Comparison of ENCODE assay signal across 10 cellular contexts in genomic region chr1:31324093-31324492, GRCh38. TPM values are rescaled to one million over a fixed set of nuclear protein-coding genes. Genes with fewer than 3 reads are reported as not detected.
"Had no signal": no experiment of that assay in that cellular context is flagged by ENCODE, and none has a peak within 500 bp of the region (broad histone marks: within the 10 kb centered on the region; RNA-seq: fewer than 3 reads in every experiment).

No MANE protein-coding gene starts in this region.

- H2AFZ ChIP-seq: GM23338 had no signal

- DNase-seq: H9, HCEC 1CT, HFFc6, KG1 had no signal

- H3K9me3 Mint-ChIP-seq: GM23338, H9, HFFc6, IgD-negative memory B cell had no signal

- H3K27ac Mint-ChIP-seq: GM23338, H9, HFFc6, IgD-negative memory B cell had no signal

- H3K27ac ChIP-seq: HL-60 had no signal

- H3K4me1 Mint-ChIP-seq: H9, IgD-negative memory B cell had no signal

- H3K4me2 ChIP-seq: GM23338 had no signal

- H3K4me3 ChIP-seq: GM23338 had no signal

- H3K4me3 Mint-ChIP-seq: GM23338, H9, HFFc6, IgD-negative memory B cell had no signal

- H3K27me3 Mint-ChIP-seq: IgD-negative memory B cell had no signal

- FAIRE-seq: H1, H54, HTR-8/SVneo had no signal

- ATAC-seq: GM23338 had no signal

RNA-seq across cellular contexts. Expression of gene FABP3, which starts 48.8 kb away (rescaled TPM):
- polyA plus RNA-seq: IgD-negative memory B cell had no signal
